ENCODE assay signal across 18 cellular contexts in the genomic region with DNA sequence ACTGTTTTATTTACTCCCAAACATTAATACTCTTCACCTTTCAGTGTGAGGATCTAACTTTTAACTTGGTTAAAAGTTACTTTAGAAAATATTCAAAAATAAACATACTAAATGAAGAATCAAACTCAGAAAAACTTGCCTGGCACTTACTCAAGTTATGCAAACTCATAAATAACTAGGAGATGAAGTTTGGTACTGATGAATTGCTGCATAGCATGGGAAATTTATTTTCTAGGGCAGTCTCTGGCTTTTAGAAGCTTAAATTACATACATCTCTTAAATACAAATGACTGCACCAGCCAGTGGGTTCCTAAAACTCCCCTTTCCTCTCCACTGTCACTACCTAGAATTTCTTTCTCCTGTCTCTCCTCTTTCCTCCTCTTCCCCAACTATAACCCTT.
"Had no signal": no experiment of that assay in that cellular context is flagged by ENCODE, and none has a peak within 500 bp of the region (broad histone marks: within the 10 kb centered on the region; RNA-seq: fewer than 3 reads in every experiment).

No MANE protein-coding gene starts in this region.

- H3K36me3 Mint-ChIP-seq: activated naive CD8-positive, alpha-beta T cell treated with anti-CD3 and anti-CD28 coated beads for 36 hours had no signal

- H3K27ac ChIP-seq: lower lobe of right lung, prostate gland, suprapubic skin, upper lobe of left lung had no signal

- H3K9me3 Mint-ChIP-seq: activated naive CD8-positive, alpha-beta T cell treated with anti-CD3 and anti-CD28 coated beads for 36 hours; activated T-cell treated with anti-CD3 and anti-CD28 coated beads, Interleukin-2, amount 50 U/mL, for 4 hours; T-helper 1 cell treated with Interleukin-12 subunit alpha and Interleukin-12 subunit beta and Interleukin-4 antibody, amounts not matched to agents 30 μg/mL and 1 μg/mL, for 36 hours had no signal

- H3K27me3 Mint-ChIP-seq: activated naive CD8-positive, alpha-beta T cell treated with anti-CD3 and anti-CD28 coated beads for 36 hours; naive thymus-derived CD4-positive, alpha-beta T cell had no signal

- H3K36me3 ChIP-seq: lower lobe of right lung, prostate gland, sigmoid colon, suprapubic skin, upper lobe of left lung had no signal

- H3K4me3 Mint-ChIP-seq: activated naive CD8-positive, alpha-beta T cell treated with anti-CD3 and anti-CD28 coated beads for 36 hours; activated T-cell treated with anti-CD3 and anti-CD28 coated beads, Interleukin-2, amount 50 U/mL, for 4 hours; T-helper 1 cell treated with Interleukin-12 subunit alpha and Interleukin-12 subunit beta and Interleukin-4 antibody, amounts not matched to agents 30 μg/mL and 1 μg/mL, for 36 hours had no signal

- DNase-seq: activated CD4-positive, alpha-beta T cell treated with anti-CD3 and anti-CD28 coated beads, Interleukin-2, amount 50 U/mL, for 4 hours; activated CD4-positive, CD25-positive, alpha-beta regulatory T cell treated with anti-CD3 and anti-CD28 coated beads, Interleukin-2, amount 50 U/mL, for 72 hours; activated gamma-delta T cell treated with Interleukin-2 at 50 U/mL for 16 hours; activated naive CD8-positive, alpha-beta T cell treated with anti-CD3 and anti-CD28 coated beads for 36 hours; activated T-cell treated with anti-CD3 and anti-CD28 coated beads, Interleukin-2, amount 50 U/mL, for 4 hours; aorta; foreskin melanocyte; kidney glomerular epithelial cell; lower lobe of right lung; naive thymus-derived CD4-positive, alpha-beta T cell; sigmoid colon; stimulated activated CD4-positive, alpha-beta T cell treated with anti-CD3 and anti-CD28 coated beads, Interleukin-12 subunit alpha, Interleukin-12 subunit beta, amount 100 ng/mL, for 4 hours; stimulated activated CD4-positive, alpha-beta T cell treated with anti-CD3 and anti-CD28 coated beads, Interleukin-2, amount 100 ng/mL, for 48 hours; stimulated activated naive CD8-positive, alpha-beta T cell treated with anti-CD3 and anti-CD28 coated beads, Interleukin-15, Interleukin-2, amounts not matched to agents 100 U/mL and 50 U/mL, for 24 hours; upper lobe of left lung had no signal

- H3K4me3 ChIP-seq: lower lobe of right lung, prostate gland, sigmoid colon, suprapubic skin, upper lobe of left lung had no signal

- ATAC-seq: activated T-cell treated with anti-CD3 and anti-CD28 coated beads, Interleukin-2, amount 50 U/mL, for 4 hours; naive thymus-derived CD4-positive, alpha-beta T cell; stimulated activated naive CD8-positive, alpha-beta T cell treated with anti-CD3 and anti-CD28 coated beads, Interleukin-15, Interleukin-2, amounts not matched to agents 100 U/mL and 50 U/mL, for 24 hours had no signal

- H3K4me1 ChIP-seq: lower lobe of right lung, prostate gland had no signal

- H3K9me3 ChIP-seq: lower lobe of right lung, prostate gland, sigmoid colon, suprapubic skin, upper lobe of left lung had no signal

- H3K27me3 ChIP-seq: sigmoid colon, suprapubic skin, upper lobe of left lung had no signal

- H3K27ac Mint-ChIP-seq: activated naive CD8-positive, alpha-beta T cell treated with anti-CD3 and anti-CD28 coated beads for 36 hours; T-helper 1 cell treated with Interleukin-12 subunit alpha and Interleukin-12 subunit beta and Interleukin-4 antibody, amounts not matched to agents 30 μg/mL and 1 μg/mL, for 36 hours had no signal
